ENCODE assay signal across 1 cellular context in the genomic region with DNA sequence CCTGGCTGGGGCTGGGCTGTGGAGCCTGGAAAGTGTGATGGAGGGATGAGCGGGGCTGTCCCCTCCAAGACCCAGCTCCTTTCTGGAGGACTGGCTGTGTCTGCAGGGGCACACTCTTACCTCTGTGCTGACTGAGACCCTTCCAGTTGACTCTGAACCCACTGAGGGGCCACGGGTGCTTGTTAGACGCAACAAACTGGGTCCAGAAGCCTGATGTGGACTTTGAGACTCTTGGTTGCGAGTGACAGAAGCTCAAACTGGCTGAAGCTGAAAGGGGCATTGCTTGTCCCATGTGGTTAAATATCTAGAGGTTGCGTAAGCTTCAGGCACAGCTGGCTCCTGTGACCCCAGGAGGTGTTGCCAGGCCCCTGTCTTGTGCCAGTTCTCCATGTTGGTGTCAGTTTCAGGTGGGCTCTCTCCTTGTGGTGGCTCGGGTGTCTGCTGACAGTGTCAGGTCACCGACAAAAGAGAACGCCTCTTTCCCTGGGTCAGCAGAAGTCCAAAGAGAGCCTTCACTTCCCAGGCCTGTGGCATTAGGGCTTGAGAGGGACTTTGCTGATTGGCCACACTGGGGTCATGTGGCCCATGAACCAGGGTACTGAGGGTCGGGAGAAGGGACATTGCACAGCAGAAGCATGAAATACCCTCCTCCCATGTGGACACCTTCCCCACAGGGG.
TF ChIP-seq lines count a peak whose summit lies in the region.

No MANE protein-coding gene starts in this region.

TF ChIP-seq in HepG2, 621 proteins besides CTCF, POLR2A, EP300 and RAD21 (continued from another document and continues in another):
- TF ChIP-seq IRX3 (CRISPR knock-in tag; IDR thresholded peaks at IDR 0.05; ENCODE audit: borderline replicate concordance, low read depth) (no peak), BRD4 (CRISPR knock-in tag; IDR thresholded peaks at IDR 0.05) (no peak), ZNF772 (CRISPR knock-in tag; IDR thresholded peaks at IDR 0.05) (0 out of 2 replicates have a peak, but pooled peaks have one; percentile 21), SNAI1 (CRISPR knock-in tag; IDR thresholded peaks at IDR 0.05; ENCODE audit: borderline replicate concordance) (no peak), NFYC (CRISPR knock-in tag; IDR thresholded peaks at IDR 0.05) (peak; percentile 77), ZNF619 (CRISPR knock-in tag; IDR thresholded peaks at IDR 0.05) (peak; percentile 66; the same call in 1 of the 2 replicates), ZNF788 (CRISPR knock-in tag; IDR thresholded peaks at IDR 0.05; ENCODE audit: borderline replicate concordance) (peak; percentile 61; the same call in 1 of the 2 replicates), CHD4 (IDR thresholded peaks at IDR 0.05; ENCODE audit: borderline replicate concordance, low read length) (no peak), TEAD3 (CRISPR knock-in tag; optimal IDR thresholded peaks at IDR 0.05; ENCODE audit: borderline replicate concordance) (peak; percentile 78), KMT2A (CRISPR knock-in tag; IDR thresholded peaks at IDR 0.05) (no peak), ZNF17 (CRISPR knock-in tag; IDR thresholded peaks at IDR 0.05) (no peak), FOXC1 (CRISPR knock-in tag; IDR thresholded peaks at IDR 0.05; ENCODE audit: borderline replicate concordance) (0 out of 2 replicates have a peak, but pooled peaks have one; percentile 55), ZNF235 (CRISPR knock-in tag; IDR thresholded peaks at IDR 0.05; ENCODE audit: borderline replicate concordance) (no peak), HDAC1 (CRISPR knock-in tag; IDR thresholded peaks at IDR 0.05) (peak; percentile 77), BORCS8-MEF2B (CRISPR knock-in tag; IDR thresholded peaks at IDR 0.05) (no peak; the same call in 1 of the 2 replicates), THAP11 (CRISPR knock-in tag; IDR thresholded peaks at IDR 0.05) (peak; percentile 53; the same call in 1 of the 2 replicates), ZNF20 (CRISPR knock-in tag; IDR thresholded peaks at IDR 0.05) (no peak), ARNT (IDR thresholded peaks at IDR 0.05) (no peak), SP140L (CRISPR knock-in tag; IDR thresholded peaks at IDR 0.05; ENCODE audit: borderline replicate concordance) (no peak), HES4 (CRISPR knock-in tag; IDR thresholded peaks at IDR 0.05; ENCODE audit: borderline replicate concordance) (no peak), ZNF557 (CRISPR knock-in tag; IDR thresholded peaks at IDR 0.05) (0 out of 2 replicates have a peak, but pooled peaks have one; percentile 47), FOSL2 (CRISPR knock-in tag; IDR thresholded peaks at IDR 0.05) (peak; percentile 64), ZNF670 (CRISPR knock-in tag; IDR thresholded peaks at IDR 0.05; ENCODE audit: borderline replicate concordance) (no peak), ZNF205 (CRISPR knock-in tag; IDR thresholded peaks at IDR 0.05) (peak; percentile 58; the same call in 1 of the 2 replicates), SRSF4 (IDR thresholded peaks at IDR 0.05; ENCODE audit: low read depth, low read length, poor library complexity, severe bottlenecking) (no peak), NKX3-1 (CRISPR knock-in tag; IDR thresholded peaks at IDR 0.05) (no peak), ZNF350 (CRISPR knock-in tag; IDR thresholded peaks at IDR 0.05; ENCODE audit: borderline replicate concordance, low read depth) (peak; percentile 52; the same call in 1 of the 2 replicates), GTF2F1 (IDR thresholded peaks at IDR 0.05; ENCODE audit: low read length) (no peak)
- TF ChIP-seq, protein P1, sequence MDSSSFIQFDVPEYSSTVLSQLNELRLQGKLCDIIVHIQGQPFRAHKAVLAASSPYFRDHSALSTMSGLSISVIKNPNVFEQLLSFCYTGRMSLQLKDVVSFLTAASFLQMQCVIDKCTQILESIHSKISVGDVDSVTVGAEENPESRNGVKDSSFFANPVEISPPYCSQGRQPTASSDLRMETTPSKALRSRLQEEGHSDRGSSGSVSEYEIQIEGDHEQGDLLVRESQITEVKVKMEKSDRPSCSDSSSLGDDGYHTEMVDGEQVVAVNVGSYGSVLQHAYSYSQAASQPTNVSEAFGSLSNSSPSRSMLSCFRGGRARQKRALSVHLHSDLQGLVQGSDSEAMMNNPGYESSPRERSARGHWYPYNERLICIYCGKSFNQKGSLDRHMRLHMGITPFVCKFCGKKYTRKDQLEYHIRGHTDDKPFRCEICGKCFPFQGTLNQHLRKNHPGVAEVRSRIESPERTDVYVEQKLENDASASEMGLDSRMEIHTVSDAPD (CRISPR knock-in tag; IDR thresholded peaks at IDR 0.05): 0 out of 2 replicates have a peak, but pooled peaks have one; percentile 41
- TF ChIP-seq, protein P2, sequence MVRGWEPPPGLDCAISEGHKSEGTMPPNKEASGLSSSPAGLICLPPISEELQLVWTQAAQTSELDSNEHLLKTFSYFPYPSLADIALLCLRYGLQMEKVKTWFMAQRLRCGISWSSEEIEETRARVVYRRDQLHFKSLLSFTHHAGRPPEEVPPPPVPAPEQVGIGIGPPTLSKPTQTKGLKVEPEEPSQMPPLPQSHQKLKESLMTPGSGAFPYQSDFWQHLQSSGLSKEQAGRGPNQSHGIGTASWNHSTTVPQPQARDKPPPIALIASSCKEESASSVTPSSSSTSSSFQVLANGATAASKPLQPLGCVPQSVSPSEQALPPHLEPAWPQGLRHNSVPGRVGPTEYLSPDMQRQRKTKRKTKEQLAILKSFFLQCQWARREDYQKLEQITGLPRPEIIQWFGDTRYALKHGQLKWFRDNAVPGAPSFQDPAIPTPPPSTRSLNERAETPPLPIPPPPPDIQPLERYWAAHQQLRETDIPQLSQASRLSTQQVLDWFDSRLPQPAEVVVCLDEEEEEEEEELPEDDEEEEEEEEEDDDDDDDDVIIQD (CRISPR knock-in tag; IDR thresholded peaks at IDR 0.05; ENCODE audit: low read depth): no peak
- TF ChIP-seq, protein P3, sequence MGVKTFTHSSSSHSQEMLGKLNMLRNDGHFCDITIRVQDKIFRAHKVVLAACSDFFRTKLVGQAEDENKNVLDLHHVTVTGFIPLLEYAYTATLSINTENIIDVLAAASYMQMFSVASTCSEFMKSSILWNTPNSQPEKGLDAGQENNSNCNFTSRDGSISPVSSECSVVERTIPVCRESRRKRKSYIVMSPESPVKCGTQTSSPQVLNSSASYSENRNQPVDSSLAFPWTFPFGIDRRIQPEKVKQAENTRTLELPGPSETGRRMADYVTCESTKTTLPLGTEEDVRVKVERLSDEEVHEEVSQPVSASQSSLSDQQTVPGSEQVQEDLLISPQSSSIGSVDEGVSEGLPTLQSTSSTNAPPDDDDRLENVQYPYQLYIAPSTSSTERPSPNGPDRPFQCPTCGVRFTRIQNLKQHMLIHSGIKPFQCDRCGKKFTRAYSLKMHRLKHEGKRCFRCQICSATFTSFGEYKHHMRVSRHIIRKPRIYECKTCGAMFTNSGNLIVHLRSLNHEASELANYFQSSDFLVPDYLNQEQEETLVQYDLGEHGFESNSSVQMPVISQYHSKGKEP (CRISPR knock-in tag; IDR thresholded peaks at IDR 0.05): 0 out of 2 replicates have a peak, but pooled peaks have one; percentile 54
- TF ChIP-seq, protein P4, sequence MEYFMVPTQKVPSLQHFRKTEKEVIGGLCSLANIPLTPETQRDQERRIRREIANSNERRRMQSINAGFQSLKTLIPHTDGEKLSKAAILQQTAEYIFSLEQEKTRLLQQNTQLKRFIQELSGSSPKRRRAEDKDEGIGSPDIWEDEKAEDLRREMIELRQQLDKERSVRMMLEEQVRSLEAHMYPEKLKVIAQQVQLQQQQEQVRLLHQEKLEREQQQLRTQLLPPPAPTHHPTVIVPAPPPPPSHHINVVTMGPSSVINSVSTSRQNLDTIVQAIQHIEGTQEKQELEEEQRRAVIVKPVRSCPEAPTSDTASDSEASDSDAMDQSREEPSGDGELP (IDR thresholded peaks at IDR 0.05; ENCODE audit: borderline replicate concordance, low read depth): peak; percentile 98
- TF ChIP-seq, protein P5, sequence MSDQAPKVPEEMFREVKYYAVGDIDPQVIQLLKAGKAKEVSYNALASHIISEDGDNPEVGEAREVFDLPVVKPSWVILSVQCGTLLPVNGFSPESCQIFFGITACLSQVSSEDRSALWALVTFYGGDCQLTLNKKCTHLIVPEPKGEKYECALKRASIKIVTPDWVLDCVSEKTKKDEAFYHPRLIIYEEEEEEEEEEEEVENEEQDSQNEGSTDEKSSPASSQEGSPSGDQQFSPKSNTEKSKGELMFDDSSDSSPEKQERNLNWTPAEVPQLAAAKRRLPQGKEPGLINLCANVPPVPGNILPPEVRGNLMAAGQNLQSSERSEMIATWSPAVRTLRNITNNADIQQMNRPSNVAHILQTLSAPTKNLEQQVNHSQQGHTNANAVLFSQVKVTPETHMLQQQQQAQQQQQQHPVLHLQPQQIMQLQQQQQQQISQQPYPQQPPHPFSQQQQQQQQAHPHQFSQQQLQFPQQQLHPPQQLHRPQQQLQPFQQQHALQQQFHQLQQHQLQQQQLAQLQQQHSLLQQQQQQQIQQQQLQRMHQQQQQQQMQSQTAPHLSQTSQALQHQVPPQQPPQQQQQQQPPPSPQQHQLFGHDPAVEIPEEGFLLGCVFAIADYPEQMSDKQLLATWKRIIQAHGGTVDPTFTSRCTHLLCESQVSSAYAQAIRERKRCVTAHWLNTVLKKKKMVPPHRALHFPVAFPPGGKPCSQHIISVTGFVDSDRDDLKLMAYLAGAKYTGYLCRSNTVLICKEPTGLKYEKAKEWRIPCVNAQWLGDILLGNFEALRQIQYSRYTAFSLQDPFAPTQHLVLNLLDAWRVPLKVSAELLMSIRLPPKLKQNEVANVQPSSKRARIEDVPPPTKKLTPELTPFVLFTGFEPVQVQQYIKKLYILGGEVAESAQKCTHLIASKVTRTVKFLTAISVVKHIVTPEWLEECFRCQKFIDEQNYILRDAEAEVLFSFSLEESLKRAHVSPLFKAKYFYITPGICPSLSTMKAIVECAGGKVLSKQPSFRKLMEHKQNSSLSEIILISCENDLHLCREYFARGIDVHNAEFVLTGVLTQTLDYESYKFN (CRISPR knock-in tag; conservative IDR thresholded peaks at IDR 0.05): peak; percentile 88
- TF ChIP-seq, protein P6, sequence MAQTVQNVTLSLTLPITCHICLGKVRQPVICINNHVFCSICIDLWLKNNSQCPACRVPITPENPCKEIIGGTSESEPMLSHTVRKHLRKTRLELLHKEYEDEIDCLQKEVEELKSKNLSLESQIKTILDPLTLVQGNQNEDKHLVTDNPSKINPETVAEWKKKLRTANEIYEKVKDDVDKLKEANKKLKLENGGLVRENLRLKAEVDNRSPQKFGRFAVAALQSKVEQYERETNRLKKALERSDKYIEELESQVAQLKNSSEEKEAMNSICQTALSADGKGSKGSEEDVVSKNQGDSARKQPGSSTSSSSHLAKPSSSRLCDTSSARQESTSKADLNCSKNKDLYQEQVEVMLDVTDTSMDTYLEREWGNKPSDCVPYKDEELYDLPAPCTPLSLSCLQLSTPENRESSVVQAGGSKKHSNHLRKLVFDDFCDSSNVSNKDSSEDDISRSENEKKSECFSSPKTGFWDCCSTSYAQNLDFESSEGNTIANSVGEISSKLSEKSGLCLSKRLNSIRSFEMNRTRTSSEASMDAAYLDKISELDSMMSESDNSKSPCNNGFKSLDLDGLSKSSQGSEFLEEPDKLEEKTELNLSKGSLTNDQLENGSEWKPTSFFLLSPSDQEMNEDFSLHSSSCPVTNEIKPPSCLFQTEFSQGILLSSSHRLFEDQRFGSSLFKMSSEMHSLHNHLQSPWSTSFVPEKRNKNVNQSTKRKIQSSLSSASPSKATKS (CRISPR knock-in tag; IDR thresholded peaks at IDR 0.05): no peak
- TF ChIP-seq, protein P7, sequence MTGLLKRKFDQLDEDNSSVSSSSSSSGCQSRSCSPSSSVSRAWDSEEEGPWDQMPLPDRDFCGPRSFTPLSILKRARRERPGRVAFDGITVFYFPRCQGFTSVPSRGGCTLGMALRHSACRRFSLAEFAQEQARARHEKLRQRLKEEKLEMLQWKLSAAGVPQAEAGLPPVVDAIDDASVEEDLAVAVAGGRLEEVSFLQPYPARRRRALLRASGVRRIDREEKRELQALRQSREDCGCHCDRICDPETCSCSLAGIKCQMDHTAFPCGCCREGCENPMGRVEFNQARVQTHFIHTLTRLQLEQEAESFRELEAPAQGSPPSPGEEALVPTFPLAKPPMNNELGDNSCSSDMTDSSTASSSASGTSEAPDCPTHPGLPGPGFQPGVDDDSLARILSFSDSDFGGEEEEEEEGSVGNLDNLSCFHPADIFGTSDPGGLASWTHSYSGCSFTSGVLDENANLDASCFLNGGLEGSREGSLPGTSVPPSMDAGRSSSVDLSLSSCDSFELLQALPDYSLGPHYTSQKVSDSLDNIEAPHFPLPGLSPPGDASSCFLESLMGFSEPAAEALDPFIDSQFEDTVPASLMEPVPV (CRISPR knock-in tag; IDR thresholded peaks at IDR 0.05): no peak
- TF ChIP-seq, protein P8, sequence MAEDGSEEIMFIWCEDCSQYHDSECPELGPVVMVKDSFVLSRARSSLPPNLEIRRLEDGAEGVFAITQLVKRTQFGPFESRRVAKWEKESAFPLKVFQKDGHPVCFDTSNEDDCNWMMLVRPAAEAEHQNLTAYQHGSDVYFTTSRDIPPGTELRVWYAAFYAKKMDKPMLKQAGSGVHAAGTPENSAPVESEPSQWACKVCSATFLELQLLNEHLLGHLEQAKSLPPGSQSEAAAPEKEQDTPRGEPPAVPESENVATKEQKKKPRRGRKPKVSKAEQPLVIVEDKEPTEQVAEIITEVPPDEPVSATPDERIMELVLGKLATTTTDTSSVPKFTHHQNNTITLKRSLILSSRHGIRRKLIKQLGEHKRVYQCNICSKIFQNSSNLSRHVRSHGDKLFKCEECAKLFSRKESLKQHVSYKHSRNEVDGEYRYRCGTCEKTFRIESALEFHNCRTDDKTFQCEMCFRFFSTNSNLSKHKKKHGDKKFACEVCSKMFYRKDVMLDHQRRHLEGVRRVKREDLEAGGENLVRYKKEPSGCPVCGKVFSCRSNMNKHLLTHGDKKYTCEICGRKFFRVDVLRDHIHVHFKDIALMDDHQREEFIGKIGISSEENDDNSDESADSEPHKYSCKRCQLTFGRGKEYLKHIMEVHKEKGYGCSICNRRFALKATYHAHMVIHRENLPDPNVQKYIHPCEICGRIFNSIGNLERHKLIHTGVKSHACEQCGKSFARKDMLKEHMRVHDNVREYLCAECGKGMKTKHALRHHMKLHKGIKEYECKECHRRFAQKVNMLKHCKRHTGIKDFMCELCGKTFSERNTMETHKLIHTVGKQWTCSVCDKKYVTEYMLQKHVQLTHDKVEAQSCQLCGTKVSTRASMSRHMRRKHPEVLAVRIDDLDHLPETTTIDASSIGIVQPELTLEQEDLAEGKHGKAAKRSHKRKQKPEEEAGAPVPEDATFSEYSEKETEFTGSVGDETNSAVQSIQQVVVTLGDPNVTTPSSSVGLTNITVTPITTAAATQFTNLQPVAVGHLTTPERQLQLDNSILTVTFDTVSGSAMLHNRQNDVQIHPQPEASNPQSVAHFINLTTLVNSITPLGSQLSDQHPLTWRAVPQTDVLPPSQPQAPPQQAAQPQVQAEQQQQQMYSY (CRISPR knock-in tag; IDR thresholded peaks at IDR 0.05): no peak
- TF ChIP-seq, protein P9, sequence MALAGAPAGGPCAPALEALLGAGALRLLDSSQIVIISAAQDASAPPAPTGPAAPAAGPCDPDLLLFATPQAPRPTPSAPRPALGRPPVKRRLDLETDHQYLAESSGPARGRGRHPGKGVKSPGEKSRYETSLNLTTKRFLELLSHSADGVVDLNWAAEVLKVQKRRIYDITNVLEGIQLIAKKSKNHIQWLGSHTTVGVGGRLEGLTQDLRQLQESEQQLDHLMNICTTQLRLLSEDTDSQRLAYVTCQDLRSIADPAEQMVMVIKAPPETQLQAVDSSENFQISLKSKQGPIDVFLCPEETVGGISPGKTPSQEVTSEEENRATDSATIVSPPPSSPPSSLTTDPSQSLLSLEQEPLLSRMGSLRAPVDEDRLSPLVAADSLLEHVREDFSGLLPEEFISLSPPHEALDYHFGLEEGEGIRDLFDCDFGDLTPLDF (CRISPR knock-in tag; IDR thresholded peaks at IDR 0.05): no peak
- TF ChIP-seq, protein P10, sequence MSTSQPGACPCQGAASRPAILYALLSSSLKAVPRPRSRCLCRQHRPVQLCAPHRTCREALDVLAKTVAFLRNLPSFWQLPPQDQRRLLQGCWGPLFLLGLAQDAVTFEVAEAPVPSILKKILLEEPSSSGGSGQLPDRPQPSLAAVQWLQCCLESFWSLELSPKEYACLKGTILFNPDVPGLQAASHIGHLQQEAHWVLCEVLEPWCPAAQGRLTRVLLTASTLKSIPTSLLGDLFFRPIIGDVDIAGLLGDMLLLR (CRISPR knock-in tag; IDR thresholded peaks at IDR 0.05): no peak
